Comparison of ENCODE assay signal across 8 cellular contexts in the genomic region with DNA sequence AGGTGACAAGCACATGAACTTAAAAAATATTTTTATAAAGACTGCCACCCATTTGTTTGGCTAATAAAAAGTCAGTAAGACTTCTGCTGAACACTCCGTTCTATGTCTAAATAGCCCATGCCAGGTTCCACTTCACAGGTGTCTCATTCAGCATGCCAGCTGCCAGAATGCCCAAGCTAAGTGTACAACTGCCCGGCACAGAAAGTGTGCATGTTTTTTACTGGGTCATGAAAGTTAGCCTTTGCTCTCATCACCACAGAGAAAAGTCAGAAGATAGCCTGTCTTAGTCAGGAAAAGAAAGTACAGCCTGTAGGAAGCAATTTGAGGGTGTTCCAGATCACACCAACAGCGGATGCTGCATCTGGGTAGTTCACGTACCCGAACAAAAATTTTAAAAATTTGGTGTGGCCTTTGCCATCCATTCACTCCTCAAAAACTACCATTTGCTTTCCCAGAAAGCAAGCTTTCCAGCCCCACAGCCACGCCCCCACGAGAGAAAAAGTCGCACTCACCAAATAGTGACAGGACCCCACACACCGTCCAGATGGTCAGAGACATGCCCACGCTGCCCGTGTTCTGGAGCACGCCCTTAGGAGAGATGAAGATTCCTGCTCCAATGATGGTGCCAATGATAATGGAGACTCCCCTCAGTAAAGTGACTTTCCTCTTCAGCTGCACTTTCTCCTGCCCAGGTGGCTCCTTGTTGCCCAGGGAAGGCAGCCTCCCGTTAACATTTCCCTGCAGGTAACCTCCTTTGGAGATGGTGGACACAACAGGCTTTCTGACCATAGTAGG. TPM values are rescaled to one million over a fixed set of nuclear protein-coding genes. Genes with fewer than 3 reads are reported as not detected.
DNase-seq lines count a peak whose midpoint lies in the region; ATAC-seq and TF ChIP-seq lines count a peak whose summit lies in the region.

No MANE protein-coding gene starts in this region.

- WGBS in esophagus muscularis mucosa = 85% methylated on average over 13 of the region's 13 CpGs

- intact Hi-C loops in activated CD4-positive, alpha-beta T cell treated with anti-CD3 and anti-CD28 coated beads, Interleukin-2, amount 10 ng/mL, durations not matched to agents 24 days and 14 days (cut with micrococcal nuclease) = loop anchor here (10.0 kb wide), 1 partner anchor 773 kb away; a partner anchor contains a TSS
- intact Hi-C loops in esophagus muscularis mucosa (cut with DNase I) = no loop called here

- no peaks in the 10 kb centered on the region for H3K9me3 ChIP-seq in esophagus muscularis mucosa

- no peaks in the 10 kb centered on the region for H3K27me3 Mint-ChIP-seq in activated CD4-positive, alpha-beta T cell treated with anti-CD3 and anti-CD28 coated beads, Interleukin-2, amount 10 ng/mL, durations not matched to agents 24 days and 14 days
- no peaks in the 10 kb centered on the region for H3K27me3 Mint-ChIP-seq in T-helper 2 cell treated with Interferon-gamma antibody and Interleukin-4, amounts not matched to agents 5 μg/mL and 100 μg/mL, for 36 hours (ENCODE audit: low read depth)

- peak overlapping the region; percentile 93 for H3K4me3 Mint-ChIP-seq in activated CD4-positive, alpha-beta T cell treated with anti-CD3 and anti-CD28 coated beads, Interleukin-2, amount 10 ng/mL, durations not matched to agents 24 days and 14 days
- H3K4me3 Mint-ChIP-seq in T-helper 2 cell treated with Interferon-gamma antibody and Interleukin-4, amounts not matched to agents 5 μg/mL and 100 μg/mL, for 36 hours = peak overlapping the region; percentile 93

- no peak for TF ChIP-seq POLR2A in esophagus muscularis mucosa (IDR thresholded peaks at IDR 0.05; ENCODE audit: low read depth)

- no peak for TF ChIP-seq CTCF in esophagus muscularis mucosa (IDR thresholded peaks at IDR 0.05)

- H3K4me1 ChIP-seq in esophagus muscularis mucosa (peaks cover 0 to 9% (median 2%) of the 10 kb centered on the region in 4 donors), rectal smooth muscle tissue (ENCODE audit: control insufficient read depth, insufficient read depth, low read length) (no peaks in the 10 kb centered on the region)

- peaks cover 1% of the 10 kb centered on the region for H3K36me3 Mint-ChIP-seq in activated CD4-positive, alpha-beta T cell treated with anti-CD3 and anti-CD28 coated beads, Interleukin-2, amount 10 ng/mL, durations not matched to agents 24 days and 14 days (ENCODE audit: low read depth)
- peaks cover 2% of the 10 kb centered on the region for H3K36me3 Mint-ChIP-seq in T-helper 2 cell treated with Interferon-gamma antibody and Interleukin-4, amounts not matched to agents 5 μg/mL and 100 μg/mL, for 36 hours (ENCODE audit: low read depth)

- H3K4me3 ChIP-seq in esophagus muscularis mucosa (peak overlapping the region; percentile 20 to 44 (median 35)), rectal smooth muscle tissue (ENCODE audit: low read length) (peak overlapping the region; percentile 49)

- H3K9me3 Mint-ChIP-seq in activated CD4-positive, alpha-beta T cell treated with anti-CD3 and anti-CD28 coated beads, Interleukin-2, amount 10 ng/mL, durations not matched to agents 24 days and 14 days = no peaks in the 10 kb centered on the region
- peaks cover 1% of the 10 kb centered on the region for H3K9me3 Mint-ChIP-seq in T-helper 2 cell treated with Interferon-gamma antibody and Interleukin-4, amounts not matched to agents 5 μg/mL and 100 μg/mL, for 36 hours

- no peaks in the 10 kb centered on the region for H3K27me3 ChIP-seq in esophagus muscularis mucosa
- no peaks in the 10 kb centered on the region for H3K27me3 ChIP-seq in rectal smooth muscle tissue (ENCODE audit: control insufficient read depth, insufficient read depth, low read length)

- no peak for TF ChIP-seq EP300 in esophagus muscularis mucosa (IDR thresholded peaks at IDR 0.05)

- H3K36me3 ChIP-seq in esophagus muscularis mucosa (no peaks in the 10 kb centered on the region), rectal smooth muscle tissue (ENCODE audit: control insufficient read depth, insufficient read depth, low read length) (no peaks in the 10 kb centered on the region)

- H3K9ac ChIP-seq in rectal smooth muscle tissue (ENCODE audit: low read length) = no peak overlapping the region

- H3K27ac ChIP-seq in esophagus muscularis mucosa (replicated peaks in 1 of 4) (no peak overlapping the region), rectal smooth muscle tissue (ENCODE audit: low read depth, low read length) (no peak overlapping the region)

- H3K4me1 Mint-ChIP-seq in activated CD4-positive, alpha-beta T cell treated with anti-CD3 and anti-CD28 coated beads, Interleukin-2, amount 10 ng/mL, durations not matched to agents 24 days and 14 days = peaks cover 30% of the 10 kb centered on the region
- peaks cover 36% of the 10 kb centered on the region for H3K4me1 Mint-ChIP-seq in T-helper 2 cell treated with Interferon-gamma antibody and Interleukin-4, amounts not matched to agents 5 μg/mL and 100 μg/mL, for 36 hours (ENCODE audit: low read depth)

- DNase-seq in activated CD4-positive, alpha-beta T cell treated with anti-CD3 and anti-CD28 coated beads, Interleukin-2, amount 10 ng/mL, durations not matched to agents 24 days and 14 days = peak; percentile 67
- DNase-seq in activated CD4-positive, alpha-beta T cell treated with anti-CD3 and anti-CD28 coated beads for 4 hours = no peak
- DNase-seq in T-helper 2 cell treated with Interferon-gamma antibody and Interleukin-4, amounts not matched to agents 5 μg/mL and 100 μg/mL, for 36 hours (ENCODE audit: low spot score) = no peak
- DNase-seq in esophagus muscularis mucosa (ENCODE audit: extremely low spot score) (no peak), NCI-H345 (lab: John Stamatoyannopoulos, UW) (no peak)
- no peak for DNase-seq in effector CD4-positive, alpha-beta T cell

- ATAC-seq in HG03108 (IDR thresholded peaks at IDR 0.05; ENCODE audit: unreplicated experiment) = peak; percentile 4

- peak overlapping the region; percentile 95 for H3K27ac Mint-ChIP-seq in activated CD4-positive, alpha-beta T cell treated with anti-CD3 and anti-CD28 coated beads, Interleukin-2, amount 10 ng/mL, durations not matched to agents 24 days and 14 days
- peak overlapping the region; percentile 96 for H3K27ac Mint-ChIP-seq in T-helper 2 cell treated with Interferon-gamma antibody and Interleukin-4, amounts not matched to agents 5 μg/mL and 100 μg/mL, for 36 hours

RNA-seq across cellular contexts. Expression of a gene that starts 0.7 kb away (rescaled TPM):
- 1.8 and 1.9 TPM in 2 replicates for total RNA-seq in activated CD4-positive, alpha-beta T cell treated with anti-CD3 and anti-CD28 coated beads, Interleukin-2, amount 10 ng/mL, durations not matched to agents 24 days and 14 days
- under 1 TPM; 0.19 to 0.83 (median 0.31) TPM for total RNA-seq in esophagus muscularis mucosa
